In the genomic region with DNA sequence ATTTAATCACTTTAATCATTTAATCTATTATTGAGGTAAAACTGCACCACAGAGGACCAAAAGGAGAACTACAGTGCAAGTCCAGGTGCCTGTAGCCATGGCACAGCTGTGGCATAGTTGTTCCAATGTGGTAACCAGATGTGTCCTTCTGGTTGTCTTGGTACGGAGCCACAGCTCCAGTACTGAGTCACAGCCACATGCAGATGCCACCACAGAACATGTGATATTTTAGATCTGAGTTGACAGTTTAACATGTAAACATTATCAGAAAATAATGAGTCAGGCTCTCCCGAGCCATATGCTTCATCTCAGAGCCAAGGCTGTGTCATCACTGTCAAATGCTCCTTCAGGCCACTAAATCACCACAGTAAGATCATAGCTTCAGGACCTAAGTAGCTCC, we compare ENCODE assay signal across 10 cellular contexts. TPM values are rescaled to one million over a fixed set of nuclear protein-coding genes. Genes with fewer than 3 reads are reported as not detected.
DNase-seq lines count a peak whose midpoint lies in the region; ATAC-seq and TF ChIP-seq lines count a peak whose summit lies in the region.
"Had no signal": no experiment of that assay in that cellular context is flagged by ENCODE, and none has a peak within 500 bp of the region (broad histone marks: within the 10 kb centered on the region; RNA-seq: fewer than 3 reads in every experiment).

No MANE protein-coding gene starts in this region.

- H3K4me2 ChIP-seq in osteoblast (ENCODE audit: insufficient read depth, low read length): no peak overlapping the region

- no peak overlapping the region for H2AFZ ChIP-seq in osteoblast (ENCODE audit: low read length)

- ATAC-seq in GM18520 (IDR thresholded peaks at IDR 0.05; ENCODE audit: unreplicated experiment) (peak; percentile 90), HG02884 (IDR thresholded peaks at IDR 0.05; ENCODE audit: unreplicated experiment) (peak; percentile 42)
- ATAC-seq: right lobe of liver had no signal

- H4K20me1 ChIP-seq in osteoblast (ENCODE audit: insufficient read depth, low read length): no peaks in the 10 kb centered on the region

- no peak for TF ChIP-seq CTCF in osteoblast (IDR thresholded peaks at IDR 0.05; ENCODE audit: extremely low read depth, low read depth, low read length)

- peaks cover 15% of the 10 kb centered on the region for H3K4me1 ChIP-seq in adipocyte (ENCODE audit: control insufficient read depth, insufficient read depth, low read length)
- peaks cover 10% of the 10 kb centered on the region for H3K4me1 ChIP-seq in osteoblast (ENCODE audit: insufficient read depth, low read length)
- H3K4me1 ChIP-seq: right lobe of liver had no signal

- H3K36me3 ChIP-seq in adipocyte (ENCODE audit: control insufficient read depth, insufficient read depth, low read length, severe bottlenecking) (no peaks in the 10 kb centered on the region), osteoblast (ENCODE audit: insufficient read depth, low read length) (no peaks in the 10 kb centered on the region)
- H3K36me3 ChIP-seq: right lobe of liver had no signal

- no peaks in the 10 kb centered on the region for H3K27me3 ChIP-seq in adipocyte (replicated peaks; ENCODE audit: control insufficient read depth, insufficient read depth, low read length)
- H3K27me3 ChIP-seq in osteoblast (ENCODE audit: insufficient read depth, low read length): no peaks in the 10 kb centered on the region
- H3K27me3 ChIP-seq: right lobe of liver had no signal

- no peaks in the 10 kb centered on the region for H3K79me2 ChIP-seq in osteoblast (ENCODE audit: insufficient read depth, low read length)

- H3K9me3 ChIP-seq in adipocyte (ENCODE audit: control insufficient read depth, low read length): no peaks in the 10 kb centered on the region
- H3K9me3 ChIP-seq in osteoblast (ENCODE audit: low read depth, low read length): no peaks in the 10 kb centered on the region
- H3K9me3 ChIP-seq: right lobe of liver had no signal

- DNase-seq in adipocyte (ENCODE audit: low read depth) (peak; percentile 23), osteoblast (ENCODE audit: insufficient read length, low spot score, missing footprints) (peak; percentile 66), T-helper 9 cell (no peak), NCI-H1092 treated with DMSO at 0.1 percent for 48 hours (lab: John Stamatoyannopoulos, UW) (no peak)
- DNase-seq in stimulated activated CD8-positive, alpha-beta memory T cell treated with anti-CD3 and anti-CD28 coated beads, Interleukin-4, amount 100 ng/mL, for 48 hours: no peak
- DNase-seq: right lobe of liver, SIG-M5 had no signal

- no peak overlapping the region for H3K9ac ChIP-seq in adipocyte (ENCODE audit: low read length)

- H3K27ac ChIP-seq in osteoblast (ENCODE audit: low read depth, low read length): no peak overlapping the region
- H3K27ac ChIP-seq: right lobe of liver had no signal

- H3K4me3 ChIP-seq in adipocyte (ENCODE audit: low read length): no peak overlapping the region
- no peak overlapping the region for H3K4me3 ChIP-seq in osteoblast (ENCODE audit: insufficient read depth, low read length)
- H3K4me3 ChIP-seq: right lobe of liver had no signal

RNA-seq across cellular contexts. Expression of a gene that starts 56.4 kb away (rescaled TPM):
- total RNA-seq in osteoblast: 0.36 and 0.59 TPM in 2 replicates
- total RNA-seq: right lobe of liver, subcutaneous adipose tissue had no signal

Comparison
In these comparisons a context has a peak if more than half of its experiments do, and no peak if none do; other contexts are left out.
1. DNase-seq: peak in adipocyte (single experiment) and osteoblast (single experiment); none in T-helper 9 cell (single experiment), NCI-H1092 treated with DMSO at 0.1 percent for 48 hours (single experiment) and stimulated activated CD8-positive, alpha-beta memory T cell treated with anti-CD3 and anti-CD28 coated beads, Interleukin-4, amount 100 ng/mL, for 48 hours (single experiment).